8 cellular contexts compared by ENCODE assay signal in the genomic region with DNA sequence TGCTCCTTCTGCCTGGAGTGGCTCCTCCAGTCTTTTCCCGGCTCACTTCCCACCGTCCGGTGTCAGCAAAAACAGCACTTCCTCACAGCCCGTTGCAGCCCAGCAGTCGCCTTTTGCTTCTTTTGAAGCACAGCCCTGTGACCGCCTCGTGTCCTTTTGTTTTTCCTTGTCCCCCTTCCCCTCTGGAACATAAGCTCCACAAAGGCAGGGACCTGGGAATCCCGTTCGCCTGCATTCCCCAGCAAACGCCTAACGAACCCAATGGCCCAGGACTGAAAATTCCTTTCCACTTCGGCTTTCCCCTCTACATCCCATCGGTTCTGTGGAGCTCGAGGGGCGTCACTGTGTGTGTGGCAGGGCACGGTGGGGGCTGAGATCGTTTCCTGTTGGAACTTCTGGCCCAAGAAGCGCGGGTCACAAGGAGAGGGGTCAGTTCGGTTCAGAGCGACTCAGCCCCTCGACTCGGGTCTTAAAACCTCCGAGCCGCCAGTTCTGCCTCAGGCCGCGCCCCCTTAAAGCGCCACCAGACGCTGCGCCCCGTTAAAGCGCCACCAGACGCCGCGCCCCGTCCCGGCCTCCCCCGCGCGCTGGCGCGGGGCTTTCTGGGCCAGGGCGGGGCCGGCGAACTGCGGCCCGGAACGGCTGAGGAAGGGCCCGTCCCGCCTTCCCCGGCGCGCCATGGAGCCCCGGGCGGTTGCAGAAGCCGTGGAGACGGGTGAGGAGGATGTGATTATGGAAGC. TPM values are rescaled to one million over a fixed set of nuclear protein-coding genes. Genes with fewer than 3 reads are reported as not detected.
DNase-seq lines count a peak whose midpoint lies in the region; ATAC-seq, FAIRE-seq and TF ChIP-seq lines count a peak whose summit lies in the region.

No MANE protein-coding gene starts in this region.

- H4K20me1 ChIP-seq in PC-9 (ENCODE audit: insufficient read depth) = peaks cover 11% of the 10 kb centered on the region; the same call in 1 of the 2 replicates

- DNase-seq in A549 (ENCODE audit: low read depth in 1 of 2, low spot score in 1 of 2) = peak; percentile 73 to 80
- DNase-seq in HTR-8/SVneo (ENCODE audit: insufficient read length, low spot score) = peak; percentile 76
- DNase-seq in PC-9 = peak; percentile 51 to 78
- peak; percentile 89 for DNase-seq in activated T-cell treated with anti-CD3 and anti-CD28 coated beads, Interleukin-2, amount 50 U/mL, for 72 hours
- no peak for DNase-seq in esophagus squamous epithelium (lab: John Stamatoyannopoulos, UW)
- peak; percentile 56 for DNase-seq in stimulated activated CD8-positive, alpha-beta memory T cell treated with anti-CD3 and anti-CD28 coated beads, Interleukin-7, amount 100 ng/mL, for 24 hours (ENCODE audit: low read depth)

- H3K27me3 ChIP-seq in PC-9 (ENCODE audit: insufficient read depth, low read depth) = no peaks in the 10 kb centered on the region
- H3K27me3 ChIP-seq in esophagus squamous epithelium = no peaks in the 10 kb centered on the region
- H3K27me3 ChIP-seq in muscle layer of duodenum (ENCODE audit: low read depth, low read length) = no peaks in the 10 kb centered on the region

- FAIRE-seq in A549 (lab: Jason Lieb, UNC) = no peak
- no peak for FAIRE-seq in HTR-8/SVneo (lab: Jason Lieb, UNC)

- H3K4me3 Mint-ChIP-seq in activated T-cell treated with anti-CD3 and anti-CD28 coated beads, Interleukin-2, amount 50 U/mL, for 72 hours = peak overlapping the region; percentile 96

- peaks cover 51% of the 10 kb centered on the region for H3K79me2 ChIP-seq in PC-9 (ENCODE audit: low read depth)

- H3K36me3 ChIP-seq in PC-9 (ENCODE audit: low read depth) = no peaks in the 10 kb centered on the region
- H3K36me3 ChIP-seq in esophagus squamous epithelium = peaks cover 34 to 67% (median 37%) of the 10 kb centered on the region in 3 donors
- H3K36me3 ChIP-seq in muscle layer of duodenum (ENCODE audit: control insufficient read depth in 1 of 2, insufficient read depth in 2 of 2, low read length in 2 of 2) = peaks cover 53 to 66% of the 10 kb centered on the region in 2 donors

- TF ChIP-seq RAD21 in A549 (conservative IDR thresholded peaks at IDR 0.05 in 1 of 2, IDR thresholded peaks at IDR 0.05 in 1 of 2) = no peak

- peak overlapping the region; percentile 95 for H3K27ac Mint-ChIP-seq in activated T-cell treated with anti-CD3 and anti-CD28 coated beads, Interleukin-2, amount 50 U/mL, for 72 hours

- peaks cover 10% of the 10 kb centered on the region for H3F3A ChIP-seq in PC-9 (ENCODE audit: insufficient read depth, low read depth)

- CTCF ChIA-PET in A549 (lab: Yijun Ruan, JAX) (interaction anchor here (0.6 to 1.7 kb wide), 4 partner anchors 10 to 248 kb away, joined by 3 read pairs; no protein-coding TSS in a partner anchor), PC-9 (lab: Charles Lee) (no interaction called here)

- H3K9me3 Mint-ChIP-seq in activated T-cell treated with anti-CD3 and anti-CD28 coated beads, Interleukin-2, amount 50 U/mL, for 72 hours = no peaks in the 10 kb centered on the region

- ATAC-seq in A549 (peak; percentile 71 to 81), GM18861 (IDR thresholded peaks at IDR 0.05; ENCODE audit: unreplicated experiment) (peak; percentile 34)
- peak; percentile 69 for ATAC-seq in activated T-cell treated with anti-CD3 and anti-CD28 coated beads, Interleukin-2, amount 50 U/mL, for 72 hours (replicated peaks in 1 of 2)

- H3K4me3 ChIP-seq in A549 (peak overlapping the region; percentile 100), PC-9 (peak overlapping the region; percentile 67), esophagus squamous epithelium (peak overlapping the region; percentile 80 to 100 (median 90)), muscle layer of duodenum (ENCODE audit: low read depth in 1 of 2, low read length in 2 of 2) (peak overlapping the region; percentile 85 to 93)

- intact Hi-C loops in PC-9 (cut with micrococcal nuclease; ENCODE audit: unreplicated experiment) (loop anchor here (5.0 kb wide), 1 partner anchor 254 kb away; no protein-coding TSS in a partner anchor), esophagus squamous epithelium (cut with DNase I) (no loop called here)

- H2AFZ ChIP-seq in PC-9 = peak overlapping the region; percentile 80

- BruUV-seq in PC-9 (replicated peaks; lab: Mats Ljungman, UMichigan) = TSS peak; percentile 42

- H3K9me3 ChIP-seq in A549 (no peaks in the 10 kb centered on the region), PC-9 (ENCODE audit: insufficient read depth, low read depth) (no peaks in the 10 kb centered on the region), esophagus squamous epithelium (no peaks in the 10 kb centered on the region), muscle layer of duodenum (ENCODE audit: control insufficient read depth in 1 of 2, low read length in 2 of 2) (no peaks in the 10 kb centered on the region)

- no peaks in the 10 kb centered on the region for H3K27me3 Mint-ChIP-seq in activated T-cell treated with anti-CD3 and anti-CD28 coated beads, Interleukin-2, amount 50 U/mL, for 72 hours (ENCODE audit: low read depth)

- H3K4me2 ChIP-seq in A549 = peak overlapping the region; percentile 96
- peak overlapping the region; percentile 80 for H3K4me2 ChIP-seq in PC-9

- WGBS in A549 (ENCODE audit: missing lambda C conversion rate) = under 1% methylated on average over 12 of the region's 57 CpGs
- WGBS in esophagus squamous epithelium, 2 donors = 0% methylated on average over 13 to 22 of the region's 57 CpGs

- H3K9me2 ChIP-seq in PC-9 (ENCODE audit: insufficient read depth) = no peaks in the 10 kb centered on the region

- POLR2A ChIA-PET in A549 (lab: Yijun Ruan, JAX) (interaction anchor here (1.2 to 1.9 kb wide), 2 partner anchors 19 to 198 kb away, joined by 4 to 9 read pairs; no protein-coding TSS in a partner anchor), PC-9 (lab: Charles Lee; ENCODE audit: unreplicated experiment) (interaction anchor here (0.6 to 0.7 kb wide), 3 partner anchors 20 to 611 kb away, joined by 3 to 6 read pairs (median 5); no protein-coding TSS in a partner anchor)

- H3K36me3 Mint-ChIP-seq in activated T-cell treated with anti-CD3 and anti-CD28 coated beads, Interleukin-2, amount 50 U/mL, for 72 hours (ENCODE audit: insufficient read depth in 2 of 2) = peaks cover 12 to 16% of the 10 kb centered on the region in 2 donors

- H3K4me1 ChIP-seq in A549 = peaks cover 26% of the 10 kb centered on the region
- H3K4me1 ChIP-seq in PC-9 (replicated peaks; ENCODE audit: insufficient read depth) = peaks cover 11% of the 10 kb centered on the region
- H3K4me1 ChIP-seq in esophagus squamous epithelium = peaks cover 29 to 64% (median 30%) of the 10 kb centered on the region in 3 donors
- peaks cover 19 to 44% of the 10 kb centered on the region in 2 donors for H3K4me1 ChIP-seq in muscle layer of duodenum (ENCODE audit: control insufficient read depth in 1 of 2, insufficient read depth in 2 of 2, low read length in 2 of 2)

- peaks cover 43% of the 10 kb centered on the region for H3K4me1 Mint-ChIP-seq in activated T-cell treated with anti-CD3 and anti-CD28 coated beads, Interleukin-2, amount 50 U/mL, for 72 hours (ENCODE audit: low read depth)

- peak; percentile 75 for TF ChIP-seq POLR2A in A549 (IDR thresholded peaks at IDR 0.05; ENCODE audit: low read length)
- TF ChIP-seq POLR2A in esophagus squamous epithelium (IDR thresholded peaks at IDR 0.05) = peak in 3 of 4 donors; percentile 78 to 94 (median 89)

- peak overlapping the region; percentile 90 to 94 for H3K27ac ChIP-seq in A549
- H3K27ac ChIP-seq in PC-9 = peak overlapping the region; percentile 89
- H3K27ac ChIP-seq in esophagus squamous epithelium = peak overlapping the region; percentile 96 to 100 (median 98)
- peak overlapping the region; percentile 99 for H3K27ac ChIP-seq in muscle layer of duodenum (ENCODE audit: low read length)

- TF ChIP-seq CTCF in A549 (IDR thresholded peaks at IDR 0.05) (no peak), PC-9 (conservative IDR thresholded peaks at IDR 0.05) (no peak), esophagus squamous epithelium (IDR thresholded peaks at IDR 0.05) (peak in 3 of 6 experiments; percentile 7 to 24 (median 10))

- no peak for TF ChIP-seq EP300 in A549 (IDR thresholded peaks at IDR 0.05)

RNA-seq across cellular contexts. Expression of a gene that starts 0.8 kb away (rescaled TPM):
- polyA plus RNA-seq in A549 (2011; rRNA removed) = 82.0 and 119 TPM in 2 replicates
- 114 and 132 TPM in 2 replicates for polyA plus RNA-seq in A549 (2012; cell fraction: cytosol; rRNA removed)
- 220 TPM in 2 replicates for polyA plus RNA-seq in A549 (2012; cell fraction: nucleus; rRNA removed)
- polyA plus RNA-seq in A549 (2017; fragmentation: RNase III; extraction: RNeasy Plus Mini Kit Qiagen cat#74134 plus additional on column Dnase treatment) = 101 to 111 TPM (median 108 TPM) in 3 replicates
- 195 and 239 TPM in 2 replicates for polyA minus RNA-seq in A549 (2011; rRNA and poly(A)+ RNA removed)
- 115 and 129 TPM in 2 replicates for total RNA-seq in PC-9 (2021)
- total RNA-seq in activated T-cell treated with anti-CD3 and anti-CD28 coated beads, Interleukin-2, amount 50 U/mL, for 72 hours = 100 to 1,000 TPM; 118 to 134 TPM
- total RNA-seq in esophagus squamous epithelium = 10 to 100 TPM; 48.3 to 71.1 (median 60.2) TPM

RNA-seq across cellular contexts. Expression of a gene that starts 1.1 kb away (rescaled TPM):
- polyA plus RNA-seq in A549 (2011; rRNA removed) (44.5 and 54.0 TPM in 2 replicates), A549 (2017; fragmentation: RNase III; extraction: RNeasy Plus Mini Kit Qiagen cat#74134 plus additional on column Dnase treatment) (26.4 to 28.5 TPM (median 28.3 TPM) in 3 replicates)
- polyA plus RNA-seq in A549 (2012; cell fraction: cytosol; rRNA removed) = 38.5 and 53.0 TPM in 2 replicates
- 43.9 and 46.5 TPM in 2 replicates for polyA plus RNA-seq in A549 (2012; cell fraction: nucleus; rRNA removed)
- 52.5 and 55.5 TPM in 2 replicates for polyA minus RNA-seq in A549 (2011; rRNA and poly(A)+ RNA removed)
- total RNA-seq in PC-9 (2021) (45.7 and 60.6 TPM in 2 replicates), esophagus squamous epithelium (10 to 100 TPM; 16.3 to 24.8 (median 17.1) TPM)
- 10 to 100 TPM; 64.6 to 76.8 TPM for total RNA-seq in activated T-cell treated with anti-CD3 and anti-CD28 coated beads, Interleukin-2, amount 50 U/mL, for 72 hours

RNA-seq across cellular contexts. Expression of a gene that starts 15.5 kb away (rescaled TPM):
- polyA plus RNA-seq in A549 (2011; rRNA removed) = not detected in 2 replicates
- polyA plus RNA-seq in A549 (2012; cell fraction: cytosol; rRNA removed) = not detected in 2 replicates
- polyA plus RNA-seq in A549 (2012; cell fraction: nucleus; rRNA removed) = not detected in 2 replicates
- polyA plus RNA-seq in A549 (2017; fragmentation: RNase III; extraction: RNeasy Plus Mini Kit Qiagen cat#74134 plus additional on column Dnase treatment) = not detected in 3 replicates
- not detected in 2 replicates for polyA minus RNA-seq in A549 (2011; rRNA and poly(A)+ RNA removed)
- not detected in 2 replicates for total RNA-seq in PC-9 (2021)
- not detected for total RNA-seq in activated T-cell treated with anti-CD3 and anti-CD28 coated beads, Interleukin-2, amount 50 U/mL, for 72 hours
- total RNA-seq in esophagus squamous epithelium = not detected

RNA-seq across cellular contexts. Expression of a gene that starts 27.8 kb away (rescaled TPM):
- 18.4 and 22.3 TPM in 2 replicates for polyA plus RNA-seq in A549 (2011; rRNA removed)
- 27.2 and 30.8 TPM in 2 replicates for polyA plus RNA-seq in A549 (2012; cell fraction: cytosol; rRNA removed)
- 58.0 and 84.3 TPM in 2 replicates for polyA plus RNA-seq in A549 (2012; cell fraction: nucleus; rRNA removed)
- 19.2 to 20.8 TPM (median 20.3 TPM) in 3 replicates for polyA plus RNA-seq in A549 (2017; fragmentation: RNase III; extraction: RNeasy Plus Mini Kit Qiagen cat#74134 plus additional on column Dnase treatment)
- 16.9 and 19.8 TPM in 2 replicates for polyA minus RNA-seq in A549 (2011; rRNA and poly(A)+ RNA removed)
- 26.0 and 35.0 TPM in 2 replicates for total RNA-seq in PC-9 (2021)
- total RNA-seq in activated T-cell treated with anti-CD3 and anti-CD28 coated beads, Interleukin-2, amount 50 U/mL, for 72 hours = 10 to 100 TPM; 36.5 to 39.0 TPM
- total RNA-seq in esophagus squamous epithelium = 1 to 10 TPM; 2.5 to 8.3 (median 6.1) TPM

RNA-seq across cellular contexts. Expression of a gene that starts 28.4 kb away (rescaled TPM):
- polyA plus RNA-seq in A549 (2011; rRNA removed) (144 and 153 TPM in 2 replicates), A549 (2017; fragmentation: RNase III; extraction: RNeasy Plus Mini Kit Qiagen cat#74134 plus additional on column Dnase treatment) (198 to 215 TPM (median 198 TPM) in 3 replicates)
- polyA plus RNA-seq in A549 (2012; cell fraction: cytosol; rRNA removed) = 153 and 180 TPM in 2 replicates
- polyA plus RNA-seq in A549 (2012; cell fraction: nucleus; rRNA removed) = 121 and 157 TPM in 2 replicates
- 67.3 and 71.2 TPM in 2 replicates for polyA minus RNA-seq in A549 (2011; rRNA and poly(A)+ RNA removed)
- total RNA-seq in PC-9 (2021) (143 and 147 TPM in 2 replicates), esophagus squamous epithelium (100 to 1,000 TPM in 2 of 4 donors, 10 to 100 TPM in 2; 46.4 to 116 (median 105) TPM)
- total RNA-seq in activated T-cell treated with anti-CD3 and anti-CD28 coated beads, Interleukin-2, amount 50 U/mL, for 72 hours = 100 to 1,000 TPM; 133 to 174 TPM
